ENCODE assay signal across 8 cellular contexts in the genomic region with DNA sequence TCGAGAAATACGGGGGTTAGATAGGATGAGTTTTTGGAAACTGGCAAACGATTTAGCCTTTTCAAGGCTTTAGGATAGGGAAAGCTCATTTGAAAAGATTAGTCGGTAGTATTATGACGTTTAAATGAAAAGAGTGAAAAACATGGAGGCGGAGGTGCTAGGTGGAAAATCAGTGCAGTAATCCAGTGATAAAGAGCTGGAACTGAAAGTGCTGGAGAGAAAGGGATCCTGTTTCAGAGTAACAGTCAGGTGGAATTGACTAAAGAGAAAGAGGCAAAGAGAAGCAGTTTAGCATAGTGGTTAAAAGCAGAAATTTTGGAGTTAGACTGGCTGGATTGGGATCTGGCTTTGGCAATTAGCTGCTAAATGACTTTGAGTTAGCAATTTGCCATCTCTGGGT. TPM values are rescaled to one million over a fixed set of nuclear protein-coding genes. Genes with fewer than 3 reads are reported as not detected.
DNase-seq lines count a peak whose midpoint lies in the region; ATAC-seq, FAIRE-seq and TF ChIP-seq lines count a peak whose summit lies in the region.

No MANE protein-coding gene starts in this region.

- TF ChIP-seq POLR2A in gastroesophageal sphincter (IDR thresholded peaks at IDR 0.05) (no peak), gastrocnemius medialis (IDR thresholded peaks at IDR 0.05) (no peak)

- no peak for TF ChIP-seq RAD21 in SK-N-SH (IDR thresholded peaks at IDR 0.05; ENCODE audit: low read length)

- H3K36me3 Mint-ChIP-seq in T-helper 17 cell (ENCODE audit: low read depth), result peaks cover 14% of the 10 kb centered on the region

- ATAC-seq in SK-N-SH treated with all-trans-retinoic acid at 6 μM for 48 hours (no peak), T-helper 17 cell (no peak), gastroesophageal sphincter (no peak), gastrocnemius medialis (peak in 1 of 2 donors; percentile 38), HG02610 (IDR thresholded peaks at IDR 0.05; ENCODE audit: unreplicated experiment) (no peak)

- peak overlapping the region; percentile 99 for H3K4me3 Mint-ChIP-seq in T-helper 17 cell

- 2% methylated on average over 6 of the region's 6 CpGs for WGBS in SK-N-SH (ENCODE audit: low lambda C conversion rate)
- 3 to 4% methylated on average over 6 of the region's 6 CpGs for WGBS in gastroesophageal sphincter (ENCODE audit: low coverage in 1 of 2), 2 donors

- TF ChIP-seq CTCF in SK-N-SH (IDR thresholded peaks at IDR 0.05) (no peak), gastroesophageal sphincter (IDR thresholded peaks at IDR 0.05) (no peak), gastrocnemius medialis (IDR thresholded peaks at IDR 0.05 in 4 of 5, conservative IDR thresholded peaks at IDR 0.05 in 1 of 5) (no peak)

- peaks cover 88% of the 10 kb centered on the region for H3K79me2 ChIP-seq in SK-N-SH (ENCODE audit: insufficient read depth)

- peak overlapping the region; percentile 84 for H3K4me2 ChIP-seq in SK-N-SH

- H2AFZ ChIP-seq in SK-N-SH (ENCODE audit: low read depth), result no peak overlapping the region; the same call in none of the 2 replicates

- H3K27ac Mint-ChIP-seq in T-helper 17 cell, result peak overlapping the region; percentile 100

- POLR2A ChIA-PET in SK-N-SH (lab: Yijun Ruan, JAX), result no interaction called here

- H3K4me1 Mint-ChIP-seq in T-helper 17 cell, result peaks cover 57% of the 10 kb centered on the region

- TF ChIP-seq EP300 in SK-N-SH (IDR thresholded peaks at IDR 0.05; ENCODE audit: borderline replicate concordance in 1 of 2, low read depth in 1 of 2, low read length in 1 of 2) (no peak), gastroesophageal sphincter (IDR thresholded peaks at IDR 0.05) (no peak)

- DNase-seq in SK-N-SH (peak; percentile 4), T-helper 17 cell (no peak), gastrocnemius medialis (no peak), frontal cortex (ENCODE audit: low spot score in 2 of 2) (no peak)
- DNase-seq in stimulated activated CD4-positive, alpha-beta T cell treated with anti-CD3 and anti-CD28 coated beads, Interleukin-4, amount 100 ng/mL, for 4 hours, result no peak

- intact Hi-C loops in gastrocnemius medialis (cut with DNase I; ENCODE audit: low total_unique reads), result no loop called here

- peak overlapping the region; percentile 75 for H3K9ac ChIP-seq in SK-N-SH

- H3K9me3 ChIP-seq in SK-N-SH (no peaks in the 10 kb centered on the region), T-helper 17 cell (ENCODE audit: control insufficient read depth, low read length, poor library complexity, severe bottlenecking) (no peaks in the 10 kb centered on the region), gastroesophageal sphincter (no peaks in the 10 kb centered on the region), gastrocnemius medialis (no peaks in the 10 kb centered on the region)

- H3K9me2 ChIP-seq in SK-N-SH, result no peaks in the 10 kb centered on the region

- peaks cover 9% of the 10 kb centered on the region for H3F3A ChIP-seq in SK-N-SH (replicated peaks; ENCODE audit: insufficient read depth)

- FAIRE-seq in frontal cortex (lab: Jason Lieb, UNC), result no peak

- H3K4me3 ChIP-seq in SK-N-SH (ENCODE audit: low read depth in 2 of 2, low read length in 1 of 2), result peak overlapping the region; percentile 88 to 100
- peak overlapping the region; percentile 62 to 75 for H3K4me3 ChIP-seq in gastroesophageal sphincter
- H3K4me3 ChIP-seq in gastrocnemius medialis, result peak overlapping the region; percentile 85 to 96 (median 94)

- peaks cover 24% of the 10 kb centered on the region in 2 experiments for H3K36me3 ChIP-seq in SK-N-SH (replicated peaks in 1 of 2; ENCODE audit: control insufficient read depth in 1 of 2, insufficient read depth in 2 of 2, low read length in 1 of 2)
- peaks cover 0 to 19% of the 10 kb centered on the region in 2 donors for H3K36me3 ChIP-seq in gastroesophageal sphincter
- H3K36me3 ChIP-seq in gastrocnemius medialis, result peaks cover 0 to 13% of the 10 kb centered on the region in 2 donors

- in situ Hi-C loops in gastrocnemius medialis (cut with MboI; ENCODE audit: low sequenced_read_pairs in 4 of 4), result no loop called here

- CTCF ChIA-PET in SK-N-SH (lab: Yijun Ruan, JAX), result interaction anchor here (1.1 kb wide), 1 partner anchor 12 kb away, joined by 6 read pairs; no protein-coding TSS in a partner anchor

- H3K27ac ChIP-seq in SK-N-SH (ENCODE audit: low read depth in 2 of 2, low read length in 1 of 2) (peak overlapping the region; percentile 65 to 85; a peak in 3 of 4 replicates), gastroesophageal sphincter (no peak overlapping the region), gastrocnemius medialis (peak overlapping the region; percentile 86 to 94 (median 93))

- H3K27me3 ChIP-seq in SK-N-SH (ENCODE audit: insufficient read depth) (no peaks in the 10 kb centered on the region), gastroesophageal sphincter (no peaks in the 10 kb centered on the region), gastrocnemius medialis (no peaks in the 10 kb centered on the region)

- peaks cover 31% of the 10 kb centered on the region for H4K20me1 ChIP-seq in SK-N-SH (ENCODE audit: insufficient read depth)

- H3K4me1 ChIP-seq in SK-N-SH (ENCODE audit: control insufficient read depth in 1 of 2, insufficient read depth in 2 of 2, low read depth in 1 of 2, low read length in 1 of 2) (peaks cover 14 to 16% of the 10 kb centered on the region in 2 experiments; a peak in 3 of 4 replicates), gastroesophageal sphincter (peaks cover 8 to 47% (median 17%) of the 10 kb centered on the region in 3 donors), gastrocnemius medialis (peaks cover 33 to 38% of the 10 kb centered on the region in 2 donors)

- no peaks in the 10 kb centered on the region for H3K27me3 Mint-ChIP-seq in T-helper 17 cell

TF ChIP-seq in SK-N-SH, 30 proteins besides CTCF, POLR2A, EP300 and RAD21 (continues in another document):
- TF ChIP-seq ELF1 (IDR thresholded peaks at IDR 0.05) (no peak), YY1 (IDR thresholded peaks at IDR 0.05; ENCODE audit: low read depth) (no peak), EZH2phosphoT487 (IDR thresholded peaks at IDR 0.05; ENCODE audit: borderline replicate concordance, low read depth) (no peak), FOXM1 (IDR thresholded peaks at IDR 0.05; ENCODE audit: low read depth) (no peak), RCOR1 (IDR thresholded peaks at IDR 0.05; ENCODE audit: low read length) (no peak), FOSL2 (IDR thresholded peaks at IDR 0.05; ENCODE audit: borderline replicate concordance, low read depth) (no peak), FOXJ3 (CRISPR knock-in tag; IDR thresholded peaks at IDR 0.05) (no peak), CHD2 (IDR thresholded peaks at IDR 0.05; ENCODE audit: low read length, partially characterized antibody) (no peak), SMC3 (IDR thresholded peaks at IDR 0.05; ENCODE audit: low read depth, low read length) (no peak), SIN3A (IDR thresholded peaks at IDR 0.05; ENCODE audit: borderline replicate concordance, low read depth, low read length) (no peak), RXRA (IDR thresholded peaks at IDR 0.05; ENCODE audit: borderline replicate concordance, low read depth) (no peak)
- TF ChIP-seq, protein P1, sequence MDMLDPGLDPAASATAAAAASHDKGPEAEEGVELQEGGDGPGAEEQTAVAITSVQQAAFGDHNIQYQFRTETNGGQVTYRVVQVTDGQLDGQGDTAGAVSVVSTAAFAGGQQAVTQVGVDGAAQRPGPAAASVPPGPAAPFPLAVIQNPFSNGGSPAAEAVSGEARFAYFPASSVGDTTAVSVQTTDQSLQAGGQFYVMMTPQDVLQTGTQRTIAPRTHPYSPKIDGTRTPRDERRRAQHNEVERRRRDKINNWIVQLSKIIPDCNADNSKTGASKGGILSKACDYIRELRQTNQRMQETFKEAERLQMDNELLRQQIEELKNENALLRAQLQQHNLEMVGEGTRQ (IDR thresholded peaks at IDR 0.05; ENCODE audit: borderline replicate concordance, low read depth, low read length), result no peak

TF ChIP-seq in SK-N-SH treated with all-trans-retinoic acid at 6 μM for 48 hours, 23 proteins besides CTCF, POLR2A, EP300 and RAD21:
- TF ChIP-seq, protein P2, sequence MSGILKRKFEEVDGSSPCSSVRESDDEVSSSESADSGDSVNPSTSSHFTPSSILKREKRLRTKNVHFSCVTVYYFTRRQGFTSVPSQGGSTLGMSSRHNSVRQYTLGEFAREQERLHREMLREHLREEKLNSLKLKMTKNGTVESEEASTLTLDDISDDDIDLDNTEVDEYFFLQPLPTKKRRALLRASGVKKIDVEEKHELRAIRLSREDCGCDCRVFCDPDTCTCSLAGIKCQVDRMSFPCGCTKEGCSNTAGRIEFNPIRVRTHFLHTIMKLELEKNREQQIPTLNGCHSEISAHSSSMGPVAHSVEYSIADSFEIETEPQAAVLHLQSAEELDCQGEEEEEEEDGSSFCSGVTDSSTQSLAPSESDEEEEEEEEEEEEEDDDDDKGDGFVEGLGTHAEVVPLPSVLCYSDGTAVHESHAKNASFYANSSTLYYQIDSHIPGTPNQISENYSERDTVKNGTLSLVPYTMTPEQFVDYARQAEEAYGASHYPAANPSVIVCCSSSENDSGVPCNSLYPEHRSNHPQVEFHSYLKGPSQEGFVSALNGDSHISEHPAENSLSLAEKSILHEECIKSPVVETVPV (CRISPR knock-in tag; IDR thresholded peaks at IDR 0.05), result no peak
- TF ChIP-seq BACH2 (CRISPR knock-in tag; IDR thresholded peaks at IDR 0.05; ENCODE audit: borderline replicate concordance) (no peak), ZC3H10 (CRISPR knock-in tag; IDR thresholded peaks at IDR 0.05) (no peak), TCF4 (CRISPR knock-in tag; IDR thresholded peaks at IDR 0.05; ENCODE audit: borderline replicate concordance) (no peak), RARB (CRISPR knock-in tag; IDR thresholded peaks at IDR 0.05) (no peak), ISL1 (CRISPR knock-in tag; IDR thresholded peaks at IDR 0.05) (no peak)

RNA-seq across cellular contexts. Expression of a gene that starts 0.9 kb away (rescaled TPM):
- polyA plus RNA-seq in SK-N-SH (2012; rRNA removed), result 26.9 and 37.4 TPM in 2 replicates
- 37.4 and 38.2 TPM in 2 replicates for polyA plus RNA-seq in SK-N-SH (2012; cell fraction: cytosol; rRNA removed)
- 15.8 and 33.4 TPM in 2 replicates for polyA plus RNA-seq in SK-N-SH (2012; cell fraction: nucleus; rRNA removed)
- 10 to 100 TPM in 1 of 2 donors, 1 to 10 TPM in 1; 9.3 to 11.0 TPM for total RNA-seq in T-helper 17 cell
- 10 to 100 TPM in 3 of 4 donors, 1 to 10 TPM in 1; 6.9 to 15.9 (median 11.7) TPM for total RNA-seq in gastroesophageal sphincter
- total RNA-seq in gastrocnemius medialis, result 10 to 100 TPM; 12.9 to 29.2 (median 24.0) TPM
- 22.4 TPM for total RNA-seq in frontal cortex

RNA-seq across cellular contexts. Expression of a gene that starts 1.1 kb away (rescaled TPM):
- 5.6 and 8.7 TPM in 2 replicates for polyA plus RNA-seq in SK-N-SH (2012; rRNA removed)
- 9.8 and 10.2 TPM in 2 replicates for polyA plus RNA-seq in SK-N-SH (2012; cell fraction: cytosol; rRNA removed)
- 2.1 and 6.5 TPM in 2 replicates for polyA plus RNA-seq in SK-N-SH (2012; cell fraction: nucleus; rRNA removed)
- total RNA-seq in T-helper 17 cell, result 10 to 100 TPM; 24.1 to 28.8 TPM
- 10 to 100 TPM; 23.6 to 37.4 (median 31.2) TPM for total RNA-seq in gastroesophageal sphincter
- 10 to 100 TPM in 1 of 4 donors, 1 to 10 TPM in 3; 7.2 to 18.7 (median 8.6) TPM for total RNA-seq in gastrocnemius medialis
- 75.4 TPM for total RNA-seq in frontal cortex

Comparison
In these comparisons a context has a peak if more than half of its experiments do, and no peak if none do; other contexts are left out.
1. H3K27ac ChIP-seq: peak in SK-N-SH (2 of 2) and gastrocnemius medialis (4 of 4); none in gastroesophageal sphincter (0 of 4).
2. Peak in every context shown above with its lines, with median percentiles within 50 percentile points of each other: H3K4me3 ChIP-seq.